12 cellular contexts compared by ENCODE assay signal in genomic region chr5:132814441-132815294, GRCh38. TPM values are rescaled to one million over a fixed set of nuclear protein-coding genes. Genes with fewer than 3 reads are reported as not detected.
A peak's percentile ranks its signal among the peaks of the same experiment; 100 is the strongest.
DNase-seq lines count a peak whose midpoint lies in the region; ATAC-seq, FAIRE-seq and TF ChIP-seq lines count a peak whose summit lies in the region.
"Had no signal": no experiment of that assay in that cellular context is flagged by ENCODE, and none has a peak within 500 bp of the region (broad histone marks: within the 10 kb centered on the region; RNA-seq: fewer than 3 reads in every experiment).

No MANE protein-coding gene starts in this region.

- H3K4me2 ChIP-seq in smooth muscle cell, result peak overlapping the region; percentile 84

- H3K36me3 ChIP-seq in body of pancreas (replicated peaks in 1 of 2; ENCODE audit: insufficient read depth in 1 of 2, low read depth in 2 of 2) (no peaks in the 10 kb centered on the region), kidney epithelial cell (ENCODE audit: control insufficient read depth, insufficient read depth, low read length) (no peaks in the 10 kb centered on the region), smooth muscle cell (ENCODE audit: low read depth) (no peaks in the 10 kb centered on the region)
- H3K36me3 ChIP-seq in effector memory CD4-positive, alpha-beta T cell (ENCODE audit: control insufficient read depth, insufficient read depth, low read length), result no peaks in the 10 kb centered on the region

- TF ChIP-seq CTCF in body of pancreas (IDR thresholded peaks at IDR 0.05) (no peak), kidney epithelial cell (IDR thresholded peaks at IDR 0.05; ENCODE audit: insufficient read depth, low read length, poor library complexity, severe bottlenecking) (no peak), smooth muscle cell (IDR thresholded peaks at IDR 0.05; ENCODE audit: borderline replicate concordance, insufficient read depth, poor library complexity, severe bottlenecking) (no peak)

- H4K20me1 ChIP-seq in smooth muscle cell (ENCODE audit: low read depth), result no peaks in the 10 kb centered on the region

- H3K9ac ChIP-seq in smooth muscle cell (ENCODE audit: low read depth), result no peak overlapping the region

- H3K27me3 ChIP-seq in body of pancreas (no peaks in the 10 kb centered on the region), kidney epithelial cell (ENCODE audit: control insufficient read depth, insufficient read depth, low read length) (peaks cover 32% of the 10 kb centered on the region), smooth muscle cell (ENCODE audit: low read depth) (peaks cover 45% of the 10 kb centered on the region)
- H3K27me3 ChIP-seq in effector memory CD4-positive, alpha-beta T cell (replicated peaks; ENCODE audit: control insufficient read depth, insufficient read depth, low read length, poor library complexity, severe bottlenecking), result peaks cover 30% of the 10 kb centered on the region

- intact Hi-C loops in body of pancreas (cut with DNase I), result no loop called here

- peak overlapping the region in 3 of 4 donors; percentile 35 to 67 (median 53) for H3K27ac ChIP-seq in body of pancreas
- no peak overlapping the region for H3K27ac ChIP-seq in smooth muscle cell (ENCODE audit: low read depth)
- H3K27ac ChIP-seq in effector memory CD4-positive, alpha-beta T cell (ENCODE audit: insufficient read depth, low read length, poor library complexity, severe bottlenecking), result no peak overlapping the region

- no peak for ATAC-seq in body of pancreas
- no peak for ATAC-seq in HG03457 (IDR thresholded peaks at IDR 0.05; ENCODE audit: unreplicated experiment)

- H2AFZ ChIP-seq in smooth muscle cell (ENCODE audit: low read depth), result peak overlapping the region; percentile 62

- WGBS in body of pancreas, 2 donors, result 84 to 94% methylated on average over 30 to 60 of the region's 92 CpGs
- 47% methylated on average over 83 of the region's 92 CpGs for WGBS in smooth muscle cell (ENCODE audit: low lambda C conversion rate)

- H3K79me2 ChIP-seq in smooth muscle cell (ENCODE audit: low read depth), result no peaks in the 10 kb centered on the region

- H3F3A ChIP-seq in smooth muscle cell (ENCODE audit: low read depth), result no peaks in the 10 kb centered on the region

- DNase-seq in HTR-8/SVneo (ENCODE audit: insufficient read length, low spot score) (no peak), body of pancreas (no peak), kidney epithelial cell (ENCODE audit: low read depth) (no peak), smooth muscle cell (lab: John Stamatoyannopoulos, UW; ENCODE audit: unreplicated experiment) (no peak), HuH-7 (ENCODE audit: low spot score) (no peak)
- DNase-seq in stimulated activated CD8-positive, alpha-beta memory T cell treated with anti-CD3 and anti-CD28 coated beads, Interleukin-4, amount 100 ng/mL, for 48 hours, result no peak
- DNase-seq in effector memory CD4-positive, alpha-beta T cell, result no peak
- DNase-seq: EL, Karpas-422, NCI-H526 had no signal

- TF ChIP-seq POLR2A in body of pancreas (IDR thresholded peaks at IDR 0.05), result no peak

- H3K9me3 ChIP-seq in body of pancreas (no peaks in the 10 kb centered on the region), smooth muscle cell (replicated peaks; ENCODE audit: low read depth) (no peaks in the 10 kb centered on the region)
- H3K9me3 ChIP-seq in effector memory CD4-positive, alpha-beta T cell (ENCODE audit: control insufficient read depth, low read length), result no peaks in the 10 kb centered on the region

- H3K4me1 ChIP-seq in body of pancreas (peaks cover 18% of the 10 kb centered on the region), smooth muscle cell (ENCODE audit: low read depth) (peaks cover 3% of the 10 kb centered on the region)
- H3K4me1 ChIP-seq in effector memory CD4-positive, alpha-beta T cell (ENCODE audit: control insufficient read depth, insufficient read depth, low read length, poor library complexity, severe bottlenecking), result peaks cover 14% of the 10 kb centered on the region

- H3K4me3 ChIP-seq in body of pancreas (no peak overlapping the region), kidney epithelial cell (ENCODE audit: low read depth, low read length) (peak overlapping the region; percentile 16), smooth muscle cell (peak overlapping the region; percentile 50)
- no peak overlapping the region for H3K4me3 ChIP-seq in effector memory CD4-positive, alpha-beta T cell (ENCODE audit: insufficient read depth, low read depth, low read length, poor library complexity, severe bottlenecking)

- peak; percentile 40 for FAIRE-seq in HTR-8/SVneo (lab: Jason Lieb, UNC)

RNA-seq across cellular contexts. Expression of gene SOWAHA, which starts 1.6 kb away (rescaled TPM):
- total RNA-seq in body of pancreas (1 to 10 TPM; 7.3 to 9.6 TPM), kidney epithelial cell (0.21 and 0.89 TPM in 2 replicates), smooth muscle cell (1.5 and 2.2 TPM in 2 replicates)
- polyA plus RNA-seq in smooth muscle cell, result 0.43 and 0.71 TPM in 2 replicates
- total RNA-seq: pulmonary artery endothelial cell had no signal

RNA-seq across cellular contexts. Expression of gene SHROOM1, which starts 15.8 kb away (rescaled TPM):
- total RNA-seq in body of pancreas, result 10 to 100 TPM; 19.5 to 27.4 TPM
- 6.7 and 9.8 TPM in 2 replicates for total RNA-seq in kidney epithelial cell
- 3.0 and 12.0 TPM in 2 replicates for total RNA-seq in smooth muscle cell
- 5.9 and 10.2 TPM in 2 replicates for polyA plus RNA-seq in smooth muscle cell

RNA-seq across cellular contexts. Expression of gene SEPTIN8, which starts 37.6 kb away (rescaled TPM):
- total RNA-seq in body of pancreas, result 10 to 100 TPM; 27.5 to 27.7 TPM
- 68.6 and 88.7 TPM in 2 replicates for total RNA-seq in kidney epithelial cell
- 68.1 and 71.5 TPM in 2 replicates for total RNA-seq in smooth muscle cell
- 26.3 and 27.6 TPM in 2 replicates for polyA plus RNA-seq in smooth muscle cell

RNA-seq across cellular contexts. Expression of gene GDF9, which starts 51.6 kb away (rescaled TPM):
- total RNA-seq in body of pancreas (under 1 TPM; 0.26 to 0.33 TPM), kidney epithelial cell (0.88 and 0.89 TPM in 2 replicates), smooth muscle cell (1.9 and 2.3 TPM in 2 replicates)
- 0.46 and 0.66 TPM in 2 replicates for polyA plus RNA-seq in smooth muscle cell

RNA-seq across cellular contexts. Expression of gene UQCRQ, which starts 51.8 kb away (rescaled TPM):
- total RNA-seq in body of pancreas (10 to 100 TPM; 55.3 to 84.4 TPM), kidney epithelial cell (154 and 197 TPM in 2 replicates), smooth muscle cell (137 and 162 TPM in 2 replicates)
- 1,065 and 1,128 TPM in 2 replicates for polyA plus RNA-seq in smooth muscle cell

Comparison
In these comparisons a context has a peak if more than half of its experiments do, and no peak if none do; other contexts are left out.
1. H3K27ac ChIP-seq: peak in body of pancreas (3 of 4); none in smooth muscle cell (single experiment) and effector memory CD4-positive, alpha-beta T cell (single experiment).
2. H3K4me3 ChIP-seq: peak in kidney epithelial cell (single experiment) and smooth muscle cell (single experiment); none in body of pancreas (0 of 2) and effector memory CD4-positive, alpha-beta T cell (single experiment).